ENCODE assay signal across 1 cellular context in the genomic region with DNA sequence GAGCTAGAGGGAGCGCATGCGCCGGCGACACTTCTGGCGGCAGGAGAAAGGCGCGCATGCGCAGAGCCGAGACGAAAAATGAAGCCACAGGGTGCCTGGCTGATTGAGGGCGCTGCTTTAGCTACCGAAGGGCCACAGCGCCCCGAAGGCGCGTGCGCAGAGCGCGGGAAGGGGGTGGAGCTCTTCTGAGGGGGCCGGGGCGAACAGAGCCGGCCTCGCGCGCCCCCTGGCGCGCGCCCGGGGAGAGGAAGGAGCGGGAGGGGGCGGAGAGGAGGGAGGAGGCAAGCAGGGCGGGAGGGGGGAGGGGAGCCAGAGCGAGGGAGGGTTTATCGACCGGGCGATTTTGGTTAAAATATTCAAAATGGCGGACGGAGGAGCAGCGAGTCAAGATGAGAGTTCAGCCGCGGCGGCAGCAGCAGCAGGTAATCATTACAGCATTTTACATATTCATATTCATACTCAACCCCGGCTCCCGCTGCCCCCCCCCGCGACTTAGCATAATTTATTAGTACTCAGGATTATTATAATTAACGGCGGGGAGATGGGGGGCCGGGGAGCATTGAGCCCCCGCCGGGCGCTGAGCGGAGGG.
TF ChIP-seq lines count a peak whose summit lies in the region.

Gene POU2F1 (plus strand): TSS at position 350 of the 589 bp plus-strand sequence. CDS start 12 bp downstream, at position 362.

TF ChIP-seq in HepG2, 621 proteins besides CTCF, POLR2A, EP300 and RAD21 (continued from another document and continues in another):
- TF ChIP-seq ZNF616 (CRISPR knock-in tag; IDR thresholded peaks at IDR 0.05; ENCODE audit: low read depth) (no peak), ZBTB7B (CRISPR knock-in tag; IDR thresholded peaks at IDR 0.05) (no peak), HNRNPLL (IDR thresholded peaks at IDR 0.05; ENCODE audit: low read depth, low read length, poor library complexity, severe bottlenecking) (no peak), ZNF772 (CRISPR knock-in tag; IDR thresholded peaks at IDR 0.05) (peak; percentile 76; the same call in 1 of the 2 replicates), ZNF597 (CRISPR knock-in tag; IDR thresholded peaks at IDR 0.05) (no peak), ZFP62 (CRISPR knock-in tag; IDR thresholded peaks at IDR 0.05) (no peak), THYN1 (CRISPR knock-in tag; IDR thresholded peaks at IDR 0.05; ENCODE audit: borderline replicate concordance, low read depth) (no peak), ZNF7 (CRISPR knock-in tag; IDR thresholded peaks at IDR 0.05) (no peak), CREB1 (IDR thresholded peaks at IDR 0.05) (no peak), CREB1 (CRISPR knock-in tag; IDR thresholded peaks at IDR 0.05) (no peak), ZBTB33 (CRISPR knock-in tag; IDR thresholded peaks at IDR 0.05) (no peak), FOXK1 (CRISPR knock-in tag; IDR thresholded peaks at IDR 0.05; ENCODE audit: borderline replicate concordance, low read depth) (no peak), ZNF501 (CRISPR knock-in tag; IDR thresholded peaks at IDR 0.05) (no peak; the same call in 1 of the 2 replicates), ZNF317 (CRISPR knock-in tag; IDR thresholded peaks at IDR 0.05) (no peak), GATAD2A (CRISPR knock-in tag; IDR thresholded peaks at IDR 0.05) (no peak), KIAA2018 (CRISPR knock-in tag; IDR thresholded peaks at IDR 0.05; ENCODE audit: borderline replicate concordance) (no peak), PAF1 (CRISPR knock-in tag; IDR thresholded peaks at IDR 0.05) (no peak), HES4 (CRISPR knock-in tag; IDR thresholded peaks at IDR 0.05; ENCODE audit: borderline replicate concordance) (no peak), GABPB1 (CRISPR knock-in tag; IDR thresholded peaks at IDR 0.05) (no peak; the same call in 1 of the 2 replicates), TOE1 (CRISPR knock-in tag; IDR thresholded peaks at IDR 0.05) (no peak), MXD1 (CRISPR knock-in tag; IDR thresholded peaks at IDR 0.05) (no peak), ZNF207 (IDR thresholded peaks at IDR 0.05; ENCODE audit: borderline replicate concordance) (no peak), ZBTB44 (CRISPR knock-in tag; IDR thresholded peaks at IDR 0.05) (no peak), ETV6 (CRISPR knock-in tag; conservative IDR thresholded peaks at IDR 0.05) (no peak), ZBTB2 (CRISPR knock-in tag; IDR thresholded peaks at IDR 0.05; ENCODE audit: low read depth) (peak; percentile 54; the same call in 1 of the 2 replicates), NBN (conservative IDR thresholded peaks at IDR 0.05) (no peak), HOXD1 (CRISPR knock-in tag; IDR thresholded peaks at IDR 0.05) (no peak), ZNF629 (CRISPR knock-in tag; conservative IDR thresholded peaks at IDR 0.05) (no peak), ZSCAN20 (CRISPR knock-in tag; IDR thresholded peaks at IDR 0.05; ENCODE audit: borderline replicate concordance) (no peak), AGO1 (IDR thresholded peaks at IDR 0.05; ENCODE audit: low read depth, low read length, poor library complexity, severe bottlenecking) (peak; percentile 86), FOXK2 (IDR thresholded peaks at IDR 0.05) (no peak), ERF (CRISPR knock-in tag; IDR thresholded peaks at IDR 0.05) (no peak)
- TF ChIP-seq, protein P1, sequence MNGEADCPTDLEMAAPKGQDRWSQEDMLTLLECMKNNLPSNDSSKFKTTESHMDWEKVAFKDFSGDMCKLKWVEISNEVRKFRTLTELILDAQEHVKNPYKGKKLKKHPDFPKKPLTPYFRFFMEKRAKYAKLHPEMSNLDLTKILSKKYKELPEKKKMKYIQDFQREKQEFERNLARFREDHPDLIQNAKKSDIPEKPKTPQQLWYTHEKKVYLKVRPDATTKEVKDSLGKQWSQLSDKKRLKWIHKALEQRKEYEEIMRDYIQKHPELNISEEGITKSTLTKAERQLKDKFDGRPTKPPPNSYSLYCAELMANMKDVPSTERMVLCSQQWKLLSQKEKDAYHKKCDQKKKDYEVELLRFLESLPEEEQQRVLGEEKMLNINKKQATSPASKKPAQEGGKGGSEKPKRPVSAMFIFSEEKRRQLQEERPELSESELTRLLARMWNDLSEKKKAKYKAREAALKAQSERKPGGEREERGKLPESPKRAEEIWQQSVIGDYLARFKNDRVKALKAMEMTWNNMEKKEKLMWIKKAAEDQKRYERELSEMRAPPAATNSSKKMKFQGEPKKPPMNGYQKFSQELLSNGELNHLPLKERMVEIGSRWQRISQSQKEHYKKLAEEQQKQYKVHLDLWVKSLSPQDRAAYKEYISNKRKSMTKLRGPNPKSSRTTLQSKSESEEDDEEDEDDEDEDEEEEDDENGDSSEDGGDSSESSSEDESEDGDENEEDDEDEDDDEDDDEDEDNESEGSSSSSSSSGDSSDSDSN (CRISPR knock-in tag; IDR thresholded peaks at IDR 0.05), result no peak
- TF ChIP-seq, protein P2, sequence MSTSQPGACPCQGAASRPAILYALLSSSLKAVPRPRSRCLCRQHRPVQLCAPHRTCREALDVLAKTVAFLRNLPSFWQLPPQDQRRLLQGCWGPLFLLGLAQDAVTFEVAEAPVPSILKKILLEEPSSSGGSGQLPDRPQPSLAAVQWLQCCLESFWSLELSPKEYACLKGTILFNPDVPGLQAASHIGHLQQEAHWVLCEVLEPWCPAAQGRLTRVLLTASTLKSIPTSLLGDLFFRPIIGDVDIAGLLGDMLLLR (CRISPR knock-in tag; IDR thresholded peaks at IDR 0.05), result no peak
- TF ChIP-seq, protein P3, sequence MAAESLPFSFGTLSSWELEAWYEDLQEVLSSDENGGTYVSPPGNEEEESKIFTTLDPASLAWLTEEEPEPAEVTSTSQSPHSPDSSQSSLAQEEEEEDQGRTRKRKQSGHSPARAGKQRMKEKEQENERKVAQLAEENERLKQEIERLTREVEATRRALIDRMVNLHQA (CRISPR knock-in tag; IDR thresholded peaks at IDR 0.05), result no peak
- TF ChIP-seq, protein P4, sequence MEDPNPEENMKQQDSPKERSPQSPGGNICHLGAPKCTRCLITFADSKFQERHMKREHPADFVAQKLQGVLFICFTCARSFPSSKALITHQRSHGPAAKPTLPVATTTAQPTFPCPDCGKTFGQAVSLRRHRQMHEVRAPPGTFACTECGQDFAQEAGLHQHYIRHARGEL (CRISPR knock-in tag; IDR thresholded peaks at IDR 0.05), result no peak
- TF ChIP-seq, protein P5, sequence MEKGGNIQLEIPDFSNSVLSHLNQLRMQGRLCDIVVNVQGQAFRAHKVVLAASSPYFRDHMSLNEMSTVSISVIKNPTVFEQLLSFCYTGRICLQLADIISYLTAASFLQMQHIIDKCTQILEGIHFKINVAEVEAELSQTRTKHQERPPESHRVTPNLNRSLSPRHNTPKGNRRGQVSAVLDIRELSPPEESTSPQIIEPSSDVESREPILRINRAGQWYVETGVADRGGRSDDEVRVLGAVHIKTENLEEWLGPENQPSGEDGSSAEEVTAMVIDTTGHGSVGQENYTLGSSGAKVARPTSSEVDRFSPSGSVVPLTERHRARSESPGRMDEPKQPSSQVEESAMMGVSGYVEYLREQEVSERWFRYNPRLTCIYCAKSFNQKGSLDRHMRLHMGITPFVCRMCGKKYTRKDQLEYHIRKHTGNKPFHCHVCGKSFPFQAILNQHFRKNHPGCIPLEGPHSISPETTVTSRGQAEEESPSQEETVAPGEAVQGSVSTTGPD (CRISPR knock-in tag; IDR thresholded peaks at IDR 0.05), result no peak
